In the genomic region with DNA sequence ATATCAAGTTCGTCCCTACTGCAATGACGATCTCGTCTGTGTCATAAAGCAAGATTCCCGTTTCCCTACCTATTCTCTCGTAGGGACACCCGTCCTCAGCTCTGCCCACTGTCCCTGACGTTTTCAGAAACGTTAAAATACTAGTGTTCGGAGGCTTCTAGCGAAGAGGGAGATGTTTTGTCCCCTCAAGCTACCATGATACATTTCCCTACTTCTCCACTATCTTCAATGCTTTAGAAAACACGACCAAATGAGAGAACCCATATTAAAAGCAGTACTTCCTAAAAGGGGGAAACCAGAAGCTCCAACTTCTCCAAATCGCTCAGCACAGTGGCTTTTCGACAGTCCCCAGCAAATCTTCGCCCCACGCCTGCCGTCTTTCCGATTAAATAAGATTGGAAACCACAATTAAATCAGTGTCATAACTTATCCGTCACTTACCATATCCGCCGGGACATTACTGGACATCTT, we compare ENCODE assay signal across 8 cellular contexts. TPM values are rescaled to one million over a fixed set of nuclear protein-coding genes. Genes with fewer than 3 reads are reported as not detected.
DNase-seq lines count a peak whose midpoint lies in the region; ATAC-seq and TF ChIP-seq lines count a peak whose summit lies in the region.

No MANE protein-coding gene starts in this region.

- H3F3A ChIP-seq in neural cell (ENCODE audit: insufficient read depth, low read length, poor library complexity, severe bottlenecking) = peaks cover 4% of the 10 kb centered on the region

- H3K79me2 ChIP-seq in fibroblast of lung (ENCODE audit: control insufficient read depth, insufficient read depth, low read length) (peaks cover 48% of the 10 kb centered on the region), neural cell (replicated peaks; ENCODE audit: insufficient read depth, low read length) (peaks cover 51% of the 10 kb centered on the region)

- H3K9me3 ChIP-seq in fibroblast of lung (ENCODE audit: control insufficient read depth, insufficient read depth, low read depth, low read length) (no peaks in the 10 kb centered on the region), neural cell (ENCODE audit: low read length) (no peaks in the 10 kb centered on the region)

- ATAC-seq in GM21360 (IDR thresholded peaks at IDR 0.05; ENCODE audit: unreplicated experiment) (no peak), GM19463 (IDR thresholded peaks at IDR 0.05; ENCODE audit: unreplicated experiment) (no peak)

- H3K4me3 ChIP-seq in GM08714 (ENCODE audit: low read length) (peak overlapping the region; percentile 81), NB4 (ENCODE audit: low read depth, low read length) (peak overlapping the region; percentile 76), fibroblast of lung (replicated peaks in 1 of 4; ENCODE audit: control extremely low read depth in 1 of 4, insufficient read depth in 1 of 4, low read depth in 3 of 4, low read length in 4 of 4) (peak overlapping the region; percentile 86 to 97 (median 90)), neural cell (ENCODE audit: low read length) (peak overlapping the region; percentile 82)

- H3K9me2 ChIP-seq in neural cell (ENCODE audit: insufficient read depth, low read length) = no peaks in the 10 kb centered on the region

- H2AFZ ChIP-seq in fibroblast of lung (ENCODE audit: low read length) = peak overlapping the region; percentile 74
- H2AFZ ChIP-seq in neural cell (ENCODE audit: low read depth, low read length) = peak overlapping the region; percentile 51

- H3K27me3 ChIP-seq in fibroblast of lung (ENCODE audit: control insufficient read depth, insufficient read depth, low read length) (no peaks in the 10 kb centered on the region), neural cell (ENCODE audit: insufficient read depth, low read depth, low read length) (no peaks in the 10 kb centered on the region)

- H3K27ac ChIP-seq in fibroblast of lung (ENCODE audit: insufficient read depth, low read length) (peak overlapping the region; percentile 93), neural cell (ENCODE audit: low read length) (peak overlapping the region; percentile 93)

- TF ChIP-seq CTCF in NB4 (IDR thresholded peaks at IDR 0.05; ENCODE audit: low read depth, low read length) = no peak
- no peak for TF ChIP-seq CTCF in fibroblast of lung (conservative IDR thresholded peaks at IDR 0.05 in 1 of 2, IDR thresholded peaks at IDR 0.05 in 1 of 2; ENCODE audit: low read depth in 1 of 2, low read length in 2 of 2)
- TF ChIP-seq CTCF in neural cell (IDR thresholded peaks at IDR 0.05; ENCODE audit: poor library complexity, severe bottlenecking) = no peak

- H3K4me1 ChIP-seq in fibroblast of lung (ENCODE audit: control insufficient read depth, extremely low read depth, insufficient read depth, low read length) = peaks cover 5% of the 10 kb centered on the region

- H3K4me2 ChIP-seq in fibroblast of lung (ENCODE audit: extremely low read depth, insufficient read depth, low read length) = peak overlapping the region; percentile 95
- peak overlapping the region; percentile 3 for H3K4me2 ChIP-seq in neural cell (ENCODE audit: low read length)

- H3K36me3 ChIP-seq in fibroblast of lung (ENCODE audit: control insufficient read depth, insufficient read depth, low read length) (no peaks in the 10 kb centered on the region), neural cell (ENCODE audit: insufficient read depth, low read length) (no peaks in the 10 kb centered on the region)

- peak; percentile 32 for TF ChIP-seq RAD21 in neural cell (conservative IDR thresholded peaks at IDR 0.05)

- DNase-seq in NB4 (ENCODE audit: low read depth) (peak; percentile 80), fibroblast of lung (ENCODE audit: low read depth in 2 of 2) (peak; percentile 36 to 49), NCI-H2196 (lab: John Stamatoyannopoulos, UW; ENCODE audit: unreplicated experiment) (no peak)
- peak; percentile 17 for DNase-seq in activated CD4-positive, alpha-beta T cell treated with anti-CD3 and anti-CD28 coated beads, Interleukin-2, amount 50 U/mL, for 1 hour

- H3K9ac ChIP-seq in fibroblast of lung (ENCODE audit: insufficient read depth, low read length) (peak overlapping the region; percentile 94), neural cell (ENCODE audit: low read length) (peak overlapping the region; percentile 92)

- no peak for TF ChIP-seq EP300 in neural cell (conservative IDR thresholded peaks at IDR 0.05; ENCODE audit: poor library complexity, severe bottlenecking)

- no peak for TF ChIP-seq POLR2A in NB4 (IDR thresholded peaks at IDR 0.05; ENCODE audit: extremely low read depth, insufficient read length)

- H4K20me1 ChIP-seq in fibroblast of lung (ENCODE audit: control insufficient read depth, extremely low read depth, insufficient read depth, low read length) (no peaks in the 10 kb centered on the region), neural cell (ENCODE audit: insufficient read depth) (no peaks in the 10 kb centered on the region)

TF ChIP-seq in neural cell, 6 proteins besides CTCF, POLR2A, EP300 and RAD21:
- no peak for TF ChIP-seq POLR2AphosphoS5 (IDR thresholded peaks at IDR 0.05)
- TF ChIP-seq SMC3 (conservative IDR thresholded peaks at IDR 0.05; ENCODE audit: poor library complexity) = peak; percentile 5
- no peak for TF ChIP-seq TAF1 (IDR thresholded peaks at IDR 0.05; ENCODE audit: low read depth)
- no peak for TF ChIP-seq EZH2 (IDR thresholded peaks at IDR 0.05; ENCODE audit: borderline replicate concordance, insufficient read depth, low read length, poor library complexity, severe bottlenecking)
- no peak for TF ChIP-seq MXI1 (conservative IDR thresholded peaks at IDR 0.05; ENCODE audit: poor library complexity, severe bottlenecking)
- TF ChIP-seq, protein P1, sequence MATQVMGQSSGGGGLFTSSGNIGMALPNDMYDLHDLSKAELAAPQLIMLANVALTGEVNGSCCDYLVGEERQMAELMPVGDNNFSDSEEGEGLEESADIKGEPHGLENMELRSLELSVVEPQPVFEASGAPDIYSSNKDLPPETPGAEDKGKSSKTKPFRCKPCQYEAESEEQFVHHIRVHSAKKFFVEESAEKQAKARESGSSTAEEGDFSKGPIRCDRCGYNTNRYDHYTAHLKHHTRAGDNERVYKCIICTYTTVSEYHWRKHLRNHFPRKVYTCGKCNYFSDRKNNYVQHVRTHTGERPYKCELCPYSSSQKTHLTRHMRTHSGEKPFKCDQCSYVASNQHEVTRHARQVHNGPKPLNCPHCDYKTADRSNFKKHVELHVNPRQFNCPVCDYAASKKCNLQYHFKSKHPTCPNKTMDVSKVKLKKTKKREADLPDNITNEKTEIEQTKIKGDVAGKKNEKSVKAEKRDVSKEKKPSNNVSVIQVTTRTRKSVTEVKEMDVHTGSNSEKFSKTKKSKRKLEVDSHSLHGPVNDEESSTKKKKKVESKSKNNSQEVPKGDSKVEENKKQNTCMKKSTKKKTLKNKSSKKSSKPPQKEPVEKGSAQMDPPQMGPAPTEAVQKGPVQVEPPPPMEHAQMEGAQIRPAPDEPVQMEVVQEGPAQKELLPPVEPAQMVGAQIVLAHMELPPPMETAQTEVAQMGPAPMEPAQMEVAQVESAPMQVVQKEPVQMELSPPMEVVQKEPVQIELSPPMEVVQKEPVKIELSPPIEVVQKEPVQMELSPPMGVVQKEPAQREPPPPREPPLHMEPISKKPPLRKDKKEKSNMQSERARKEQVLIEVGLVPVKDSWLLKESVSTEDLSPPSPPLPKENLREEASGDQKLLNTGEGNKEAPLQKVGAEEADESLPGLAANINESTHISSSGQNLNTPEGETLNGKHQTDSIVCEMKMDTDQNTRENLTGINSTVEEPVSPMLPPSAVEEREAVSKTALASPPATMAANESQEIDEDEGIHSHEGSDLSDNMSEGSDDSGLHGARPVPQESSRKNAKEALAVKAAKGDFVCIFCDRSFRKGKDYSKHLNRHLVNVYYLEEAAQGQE (IDR thresholded peaks at IDR 0.05; ENCODE audit: borderline replicate concordance) = no peak

RNA-seq across cellular contexts. Expression of gene UBL3, which starts 1.3 kb away (rescaled TPM):
- total RNA-seq in fibroblast of lung = 10.0 and 10.7 TPM in 2 replicates
- 15.0 and 18.3 TPM in 2 replicates for polyA plus RNA-seq in fibroblast of lung
- polyA plus RNA-seq in fibroblast of lung (2012) = 11.7 and 13.0 TPM in 2 replicates
- 1.4 and 3.0 TPM in 2 replicates for polyA minus RNA-seq in fibroblast of lung (ENCODE audit: low replicate concordance)
- 34.3 and 35.8 TPM in 2 replicates for polyA plus RNA-seq in neural cell
- polyA minus RNA-seq in neural cell = 71.6 and 78.6 TPM in 2 replicates
